Comparison of ENCODE assay signal across 22 cellular contexts in genomic region chr9:126857261-126857960, GRCh38. TPM values are rescaled to one million over a fixed set of nuclear protein-coding genes. Genes with fewer than 3 reads are reported as not detected.
DNase-seq lines count a peak whose midpoint lies in the region; TF ChIP-seq lines count a peak whose summit lies in the region.
"Had no signal": no experiment of that assay in that cellular context is flagged by ENCODE, and none has a peak within 500 bp of the region (broad histone marks: within the 10 kb centered on the region; RNA-seq: fewer than 3 reads in every experiment).

No MANE protein-coding gene starts in this region.

- H3K36me3 ChIP-seq in SJCRH30: no peaks in the 10 kb centered on the region
- H3K36me3 ChIP-seq: breast epithelium, lower lobe of right lung, sigmoid colon had no signal

- no peaks in the 10 kb centered on the region for H3K36me3 Mint-ChIP-seq in nephron (ENCODE audit: low read depth)
- H3K36me3 Mint-ChIP-seq: CD14-positive monocyte had no signal

- H3K4me3 Mint-ChIP-seq in nephron: peak overlapping the region; percentile 60 to 80 (median 71)
- H3K4me3 Mint-ChIP-seq: CD14-positive monocyte; T-helper 1 cell treated with Interleukin-12 subunit alpha and Interleukin-12 subunit beta and Interleukin-4 antibody, amounts not matched to agents 30 μg/mL and 1 μg/mL, for 36 hours had no signal

- H3K27me3 ChIP-seq in SJCRH30: peaks cover 14% of the 10 kb centered on the region; the same call in 1 of the 2 replicates
- H3K27me3 ChIP-seq: breast epithelium had no signal

- DNase-seq in COR-L47 (lab: John Stamatoyannopoulos, UW) (peak; percentile 74), NCI-H1105 treated with DMSO at 0.1 percent for 48 hours (lab: John Stamatoyannopoulos, UW) (peak; percentile 39), SJCRH30 (peak; percentile 42 to 61), KBM-7 (no peak), AG08395 (ENCODE audit: low spot score) (no peak), NCI-H526 (lab: John Stamatoyannopoulos, UW) (no peak)
- DNase-seq in activated naive CD4-positive, alpha-beta T cell (lab: John Stamatoyannopoulos, UW): no peak
- DNase-seq: ACHN; activated effector memory CD4-positive, alpha-beta T cell treated with anti-CD3 and anti-CD28 coated beads, Interleukin-2, amount 50 U/mL, for 16 hours; foreskin keratinocyte; hypothalamus; lower lobe of right lung; NCI-H1930; NCI-H510A treated with DMSO at 0.1 percent for 48 hours; nucleus accumbens; Right ventricle myocardium superior; sigmoid colon had no signal

- H3K9me3 ChIP-seq in SJCRH30 (replicated peaks): no peaks in the 10 kb centered on the region
- H3K9me3 ChIP-seq: breast epithelium, lower lobe of right lung, sigmoid colon had no signal

- peaks cover 38% of the 10 kb centered on the region for H3K4me1 Mint-ChIP-seq in nephron

- TF ChIP-seq CTCF in nephron (IDR thresholded peaks at IDR 0.05; ENCODE audit: unreplicated experiment in 3 of 3): no peak

- in situ Hi-C loops in KBM-7 (cut with MboI; ENCODE audit: low pct_unique_long_range_greater_than_20kb, low sequenced_read_pairs): no loop called here

- peak overlapping the region; percentile 63 to 75 (median 67) for H3K27ac Mint-ChIP-seq in nephron
- H3K27ac Mint-ChIP-seq: T-helper 1 cell treated with Interleukin-12 subunit alpha and Interleukin-12 subunit beta and Interleukin-4 antibody, amounts not matched to agents 30 μg/mL and 1 μg/mL, for 36 hours had no signal

- no peak overlapping the region for H3K4me3 ChIP-seq in SJCRH30
- H3K4me3 ChIP-seq: breast epithelium, coronary artery, lower lobe of right lung, sigmoid colon had no signal

- peaks cover 19% of the 10 kb centered on the region for H3K27me3 Mint-ChIP-seq in nephron (ENCODE audit: low read depth)

- H3K4me1 ChIP-seq in SJCRH30: peaks cover 12% of the 10 kb centered on the region; the same call in 1 of the 2 replicates

- H3K27ac ChIP-seq in SJCRH30: no peak overlapping the region
- H3K27ac ChIP-seq: coronary artery, foreskin keratinocyte, lower lobe of right lung, sigmoid colon had no signal

- no peaks in the 10 kb centered on the region for H3K9me3 Mint-ChIP-seq in nephron
- H3K9me3 Mint-ChIP-seq: T-helper 1 cell treated with Interleukin-12 subunit alpha and Interleukin-12 subunit beta and Interleukin-4 antibody, amounts not matched to agents 30 μg/mL and 1 μg/mL, for 36 hours had no signal

RNA-seq across cellular contexts. Expression of gene ZBTB34, which starts 3.0 kb away (rescaled TPM):
- total RNA-seq in SJCRH30 (2014; rRNA removed; shearing (Covaris generic)): 21.6 and 23.5 TPM in 2 replicates

RNA-seq across cellular contexts. Expression of gene ZBTB43, which starts 52.6 kb away (rescaled TPM):
- total RNA-seq in SJCRH30 (2014; rRNA removed; shearing (Covaris generic)): 16.2 and 18.0 TPM in 2 replicates

RNA-seq across cellular contexts. Expression of gene RALGPS1, which starts 57.2 kb away (rescaled TPM):
- 1.8 and 2.3 TPM in 2 replicates for total RNA-seq in SJCRH30 (2014; rRNA removed; shearing (Covaris generic))

Comparison
In these comparisons a context has a peak if more than half of its experiments do, and no peak if none do; other contexts are left out.
1. DNase-seq: peak in COR-L47 (single experiment), NCI-H1105 treated with DMSO at 0.1 percent for 48 hours (single experiment) and SJCRH30 (2 of 2); none in KBM-7 (single experiment), activated naive CD4-positive, alpha-beta T cell (0 of 4), AG08395 (single experiment) and NCI-H526 (0 of 2).